20 cellular contexts compared by ENCODE assay signal in the genomic region with DNA sequence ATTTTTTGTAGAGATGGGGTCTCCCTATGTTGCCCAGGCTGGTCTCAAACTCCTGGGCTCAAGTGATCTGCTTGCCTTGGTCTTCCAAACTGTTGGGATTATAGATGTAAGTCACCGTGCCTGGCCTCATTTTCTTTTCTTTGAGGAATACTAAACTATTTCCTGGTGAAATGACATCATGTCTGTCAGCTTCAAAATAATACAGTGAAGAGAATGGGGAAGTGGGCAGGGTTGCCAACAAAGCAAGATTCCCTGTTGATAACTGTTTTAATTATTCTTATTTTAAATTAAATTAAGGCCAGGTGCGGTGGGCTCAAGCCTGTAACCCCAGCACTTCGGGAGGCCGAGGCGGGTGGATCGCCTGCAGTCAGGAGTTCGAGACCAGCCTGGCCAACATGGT. TPM values are rescaled to one million over a fixed set of nuclear protein-coding genes. Genes with fewer than 3 reads are reported as not detected.
DNase-seq lines count a peak whose midpoint lies in the region; ATAC-seq, FAIRE-seq and TF ChIP-seq lines count a peak whose summit lies in the region.
"Had no signal": no experiment of that assay in that cellular context is flagged by ENCODE, and none has a peak within 500 bp of the region (broad histone marks: within the 10 kb centered on the region; RNA-seq: fewer than 3 reads in every experiment).

No MANE protein-coding gene starts in this region.

- in situ Hi-C loops in K562 (cut with MboI) = no loop called here

- intact Hi-C loops in Right ventricle myocardium inferior (cut with DNase I) (no loop called here), left cardiac atrium (cut with DNase I) (no loop called here), K562 (cut with micrococcal nuclease) (loop anchor here (5.0 kb wide), 1 partner anchor 337 kb away; a partner anchor contains a TSS)

- CTCF ChIA-PET in K562 (lab: Yijun Ruan, JAX; ENCODE audit: low intra/inter-chr PET ratio) = no interaction called here

- no peak for TF ChIP-seq POLR2A in NB4 (IDR thresholded peaks at IDR 0.05; ENCODE audit: extremely low read depth, insufficient read length)
- no peak for TF ChIP-seq POLR2A in K562 (conservative IDR thresholded peaks at IDR 0.05)

- H4K20me1 ChIP-seq in K562 (replicated peaks; ENCODE audit: control insufficient read depth, insufficient read depth, low read length) = no peaks in the 10 kb centered on the region

- no peaks in the 10 kb centered on the region for H3K9me3 ChIP-seq in K562 (replicated peaks; ENCODE audit: control insufficient read depth, insufficient read depth, low read depth, low read length)
- H3K9me3 ChIP-seq: HAP-1 had no signal

- H3K79me2 ChIP-seq in K562 (ENCODE audit: control insufficient read depth, insufficient read depth, low read length) = no peaks in the 10 kb centered on the region

- ATAC-seq in Right ventricle myocardium inferior (no peak), left cardiac atrium (no peak), K562 (no peak), GM18867 (IDR thresholded peaks at IDR 0.05; ENCODE audit: unreplicated experiment) (no peak)
- no peak for ATAC-seq in activated CD4-positive, CD25-positive, alpha-beta regulatory T cell treated with anti-CD3 and anti-CD28 coated beads, Interleukin-2, amount 50 U/mL, for 24 hours
- ATAC-seq: Panc1, T-cell had no signal

- no peak for TF ChIP-seq RAD21 in K562 (CRISPR knock-in tag; conservative IDR thresholded peaks at IDR 0.05 in 1 of 2, IDR thresholded peaks at IDR 0.05 in 1 of 2)

- no peak for FAIRE-seq in K562 (lab: Jason Lieb, UNC)
- FAIRE-seq: GM19239 had no signal

- TF ChIP-seq CTCF in NB4 (IDR thresholded peaks at IDR 0.05; ENCODE audit: low read depth, low read length) (no peak), K562 (IDR thresholded peaks at IDR 0.05 in 2 of 3, conservative IDR thresholded peaks at IDR 0.05 in 1 of 3; ENCODE audit: insufficient read depth in 2 of 3, low read depth in 1 of 3, low read length in 3 of 3) (no peak)

- no peak for TF ChIP-seq EP300 in K562 (IDR thresholded peaks at IDR 0.05; ENCODE audit: low read length)

- H3K27ac ChIP-seq in K562 (ENCODE audit: extremely low read depth, low read depth, low read length) = no peak overlapping the region
- H3K27ac ChIP-seq: GM23248 had no signal

- DNase-seq in Right ventricle myocardium inferior (ENCODE audit: missing footprints) = peak; percentile 5
- DNase-seq in left cardiac atrium = no peak
- peak; percentile 27 for DNase-seq in NB4 (ENCODE audit: low read depth)
- no peak for DNase-seq in K562 (ENCODE audit: extremely low read depth in 1 of 4, low spot score in 3 of 4)
- DNase-seq in HK-2 (ENCODE audit: unreplicated experiment) = no peak
- DNase-seq: C1 segment of cervical spinal cord, GDM1, GM23248, NCI-H1417 treated with DMSO at 0.1 percent for 48 hours, NCI-H187 treated with DMSO at 0.1 percent for 48 hours, NCI-H2227 treated with DMSO at 0.1 percent for 48 hours, NCI-H510A treated with DMSO at 0.1 percent for 48 hours, NCI-H774, T-cell had no signal

- no peak overlapping the region for H3K4me2 ChIP-seq in K562 (ENCODE audit: insufficient read depth, low read length)

- no peaks in the 10 kb centered on the region for H3K9me1 ChIP-seq in K562 (ENCODE audit: control insufficient read depth, insufficient read depth, low read length)

- peaks cover 2 to 6% of the 10 kb centered on the region in 2 experiments; a peak in 2 of 5 replicates for H3K4me1 ChIP-seq in K562 (replicated peaks in 1 of 2; ENCODE audit: control insufficient read depth in 2 of 2, insufficient read depth in 2 of 2, low read length in 2 of 2)
- H3K4me1 ChIP-seq: HAP-1 had no signal

- no peak overlapping the region for H2AFZ ChIP-seq in K562 (ENCODE audit: low read depth, low read length)
- H2AFZ ChIP-seq: GM23248 had no signal

- no TSS peak for BruUV-seq in K562 (replicated peaks; lab: Mats Ljungman, UMichigan)

- H3K27me3 ChIP-seq in K562 (ENCODE audit: control insufficient read depth in 2 of 2, insufficient read depth in 2 of 2, low read length in 2 of 2) = peaks cover 3 to 9% of the 10 kb centered on the region in 2 experiments; a peak in 3 of 5 replicates

- H3K4me3 ChIP-seq in NB4 (ENCODE audit: low read depth, low read length) = no peak overlapping the region
- H3K4me3 ChIP-seq in K562 = no peak overlapping the region
- H3K4me3 ChIP-seq: GM23248, HAP-1 had no signal

- no peaks in the 10 kb centered on the region for H3K36me3 ChIP-seq in K562 (ENCODE audit: control insufficient read depth, insufficient read depth, low read length)
- H3K36me3 ChIP-seq: HAP-1 had no signal

- no peak overlapping the region for H3K9ac ChIP-seq in K562 (ENCODE audit: insufficient read depth in 1 of 2, low read depth in 2 of 2, low read length in 2 of 2)
- H3K9ac ChIP-seq: GM23248 had no signal

- 21% methylated on average over 7 of the region's 7 CpGs for WGBS in K562 (ENCODE audit: insufficient coverage, low coverage, missing lambda C conversion rate)

- POLR2A ChIA-PET in K562 (lab: Yijun Ruan, JAX) = interaction anchor here (0.6 to 1.4 kb wide), 4 partner anchors 11 to 63 kb away, joined by 3 to 4 read pairs (median 3); no protein-coding TSS in a partner anchor

TF ChIP-seq in K562, 482 proteins besides CTCF, POLR2A, EP300 and RAD21:
- no peak for TF ChIP-seq MTA1 (IDR thresholded peaks at IDR 0.05; ENCODE audit: borderline replicate concordance)
- TF ChIP-seq SPI1 (IDR thresholded peaks at IDR 0.05; ENCODE audit: borderline replicate concordance, low read depth, low read length) = peak; percentile 82; the same call in 1 of the 2 replicates
- 0 out of 2 replicates have a peak, but pooled peaks have one; percentile 24 for TF ChIP-seq ATF7 (IDR thresholded peaks at IDR 0.05)

RNA-seq across cellular contexts. Expression of a gene that starts 21.1 kb away (rescaled TPM):
- total RNA-seq in Right ventricle myocardium inferior (1.1 TPM), left cardiac atrium (under 1 TPM; 0.55 to 0.91 TPM), K562 (2014; rRNA removed) (0.24 and 2.2 TPM in 2 replicates), K562 (2014; rRNA removed; fragmentation: Illumina TruSeq; extraction: Trizol) (0.35 and 0.62 TPM in 2 replicates), K562 (2015; rRNA removed; fragmentation: Illumina TruSeq; extraction: Trizol) (0.38 and 0.72 TPM in 2 replicates), K562 (2021) (0.58 and 0.60 TPM in 2 replicates)
- 7.2 and 10.4 TPM in 2 replicates for total RNA-seq in K562 (2011; cell fraction: chromatin; rRNA removed; ENCODE audit: low replicate concordance)
- 6.4 and 7.5 TPM in 2 replicates for total RNA-seq in K562 (2011; cell fraction: nucleolus; rRNA removed)
- 6.7 and 6.8 TPM in 2 replicates for total RNA-seq in K562 (2011; cell fraction: nucleoplasm; rRNA removed)
- polyA plus RNA-seq in K562 (2011; rRNA removed) (0.14 and 0.39 TPM in 2 replicates), K562 (2014; fragmentation: Illumina TruSeq; extraction: Trizol) (0.22 and 0.43 TPM in 2 replicates), K562 (2014; fragmentation: Nextera tagmentation; extraction: Ambion mirVana) (not detected), K562 (2014; rRNA removed) (0.15 and 0.23 TPM in 2 replicates)
- 0.27 and 0.52 TPM in 2 replicates for polyA plus RNA-seq in K562 (2011; cell fraction: cytosol; rRNA removed)
- polyA plus RNA-seq in K562 (2011; cell fraction: nucleus; rRNA removed) = 0.58 and 1.5 TPM in 2 replicates
- 0.35 and 0.65 TPM in 2 replicates for polyA plus RNA-seq in K562 (2012)
- 3.4 and 4.3 TPM in 2 replicates for polyA minus RNA-seq in K562 (2011; rRNA and poly(A)+ RNA removed)
- polyA minus RNA-seq in K562 (2011; cell fraction: cytosol; rRNA and poly(A)+ RNA removed) = 1.1 TPM in 1 of 2 replicates, not detected in the other
- 7.7 and 7.9 TPM in 2 replicates for polyA minus RNA-seq in K562 (2011; cell fraction: nucleus; rRNA and poly(A)+ RNA removed)
- total RNA-seq: GM23248 had no signal
- polyA plus RNA-seq: GM23248 had no signal

RNA-seq across cellular contexts. Expression of a gene that starts 58.2 kb away (rescaled TPM):
- not detected for total RNA-seq in Right ventricle myocardium inferior
- total RNA-seq in left cardiac atrium = under 1 TPM; 0.12 to 0.31 TPM
- total RNA-seq in K562 (2011; cell fraction: chromatin; rRNA removed; ENCODE audit: low replicate concordance) = not detected in 2 replicates
- not detected in 2 replicates for total RNA-seq in K562 (2011; cell fraction: nucleolus; rRNA removed)
- not detected in 2 replicates for total RNA-seq in K562 (2011; cell fraction: nucleoplasm; rRNA removed)
- not detected in 2 replicates for total RNA-seq in K562 (2014; rRNA removed)
- not detected in 2 replicates for total RNA-seq in K562 (2014; rRNA removed; fragmentation: Illumina TruSeq; extraction: Trizol)
- not detected in 2 replicates for total RNA-seq in K562 (2015; rRNA removed; fragmentation: Illumina TruSeq; extraction: Trizol)
- total RNA-seq in K562 (2021) = not detected in 2 replicates
- not detected in 2 replicates for polyA plus RNA-seq in K562 (2011; rRNA removed)
- polyA plus RNA-seq in K562 (2011; cell fraction: cytosol; rRNA removed) = not detected in 2 replicates
- not detected in 2 replicates for polyA plus RNA-seq in K562 (2011; cell fraction: nucleus; rRNA removed)
- polyA plus RNA-seq in K562 (2012) = not detected in 2 replicates
- polyA plus RNA-seq in K562 (2014; fragmentation: Illumina TruSeq; extraction: Trizol) = not detected in 2 replicates
- not detected for polyA plus RNA-seq in K562 (2014; fragmentation: Nextera tagmentation; extraction: Ambion mirVana)
- polyA plus RNA-seq in K562 (2014; rRNA removed) = not detected in 2 replicates
- not detected in 2 replicates for polyA minus RNA-seq in K562 (2011; rRNA and poly(A)+ RNA removed)
- polyA minus RNA-seq in K562 (2011; cell fraction: cytosol; rRNA and poly(A)+ RNA removed) = not detected in 2 replicates
- not detected in 2 replicates for polyA minus RNA-seq in K562 (2011; cell fraction: nucleus; rRNA and poly(A)+ RNA removed)
- total RNA-seq: Daoy, GM23248 had no signal
- polyA plus RNA-seq: GM23248 had no signal

Comparison
In these comparisons a context has a peak if more than half of its experiments do, and no peak if none do; other contexts are left out.
1. DNase-seq: peak in Right ventricle myocardium inferior (single experiment) and NB4 (single experiment); none in left cardiac atrium (single experiment), K562 (0 of 4) and HK-2 (single experiment).